Comparison of ENCODE assay signal across 10 cellular contexts in genomic region chr5:176639981-176640380, GRCh38. TPM values are rescaled to one million over a fixed set of nuclear protein-coding genes. Genes with fewer than 3 reads are reported as not detected.
A peak's percentile ranks its signal among the peaks of the same experiment; 100 is the strongest.
DNase-seq lines count a peak whose midpoint lies in the region; ATAC-seq and TF ChIP-seq lines count a peak whose summit lies in the region.
"Had no signal": no experiment of that assay in that cellular context is flagged by ENCODE, and none has a peak within 500 bp of the region (broad histone marks: within the 10 kb centered on the region; RNA-seq: fewer than 3 reads in every experiment).

No MANE protein-coding gene starts in this region.

- intact Hi-C loops in left cardiac atrium (cut with DNase I), result loop anchor here in 1 of 2 donors (10.0 kb wide), 1 partner anchor 195 kb away; the partner anchor contains the start of gene FAF2
- intact Hi-C loops in tibial artery (cut with DNase I; ENCODE audit: low total_unique reads), result loop anchor here (10.0 kb wide), 1 partner anchor 225 kb away; the partner anchor contains the start of gene CLTB

- H3K27ac ChIP-seq in tibial artery (no peak overlapping the region), WERI-Rb-1 (no peak overlapping the region)
- H3K27ac ChIP-seq: tibial nerve had no signal

- H3K9me3 ChIP-seq in tibial artery, result no peaks in the 10 kb centered on the region
- no peaks in the 10 kb centered on the region for H3K9me3 ChIP-seq in WERI-Rb-1 (ENCODE audit: severe bottlenecking)
- H3K9me3 ChIP-seq: tibial nerve had no signal

- H3K36me3 ChIP-seq in tibial artery (no peaks in the 10 kb centered on the region), WERI-Rb-1 (no peaks in the 10 kb centered on the region)
- H3K36me3 ChIP-seq: tibial nerve had no signal

- peak; percentile 40 for DNase-seq in M059J (ENCODE audit: low read depth)
- peak in 47 of 56 donors; percentile 19 to 88 (median 60) for DNase-seq in amygdala (lab: John Stamatoyannopoulos, UW)
- peak; percentile 59 for DNase-seq in left cardiac atrium
- peak; percentile 43 to 81 for DNase-seq in tibial artery
- no peak for DNase-seq in WERI-Rb-1
- no peak for DNase-seq in activated gamma-delta T cell (lab: John Stamatoyannopoulos, UW)
- DNase-seq in activated naive CD4-positive, alpha-beta T cell (lab: John Stamatoyannopoulos, UW), result no peak
- DNase-seq: naive thymus-derived CD8-positive, alpha-beta T cell; NCI-H774 had no signal

- H3K4me1 ChIP-seq in tibial artery, result peaks cover 0 to 6% (median 0%) of the 10 kb centered on the region in 4 donors
- H3K4me1 ChIP-seq: tibial nerve had no signal

- TF ChIP-seq CTCF in tibial artery (IDR thresholded peaks at IDR 0.05), result no peak
- TF ChIP-seq CTCF in WERI-Rb-1 (IDR thresholded peaks at IDR 0.05; ENCODE audit: low read depth, low read length), result no peak

- peak; percentile 72 to 91 for ATAC-seq in left cardiac atrium
- ATAC-seq: naive thymus-derived CD8-positive, alpha-beta T cell had no signal

- no peak overlapping the region for H3K4me3 ChIP-seq in tibial artery
- no peak overlapping the region for H3K4me3 ChIP-seq in WERI-Rb-1 (ENCODE audit: low read depth, low read length)
- H3K4me3 ChIP-seq: tibial nerve had no signal

- no peaks in the 10 kb centered on the region for H3K27me3 ChIP-seq in tibial artery
- no peaks in the 10 kb centered on the region for H3K27me3 ChIP-seq in WERI-Rb-1 (ENCODE audit: insufficient read depth, low read depth, severe bottlenecking)
- H3K27me3 ChIP-seq: tibial nerve had no signal

RNA-seq across cellular contexts. Expression of gene TSPAN17, which starts 7.3 kb away (rescaled TPM):
- total RNA-seq in M059J (2014; rRNA removed; shearing (Covaris generic)), result 16.6 and 27.8 TPM in 2 replicates
- total RNA-seq in left cardiac atrium, result 10 to 100 TPM; 21.2 to 25.6 TPM

RNA-seq across cellular contexts. Expression of gene EIF4E1B, which starts 9.5 kb away (rescaled TPM):
- total RNA-seq in M059J (2014; rRNA removed; shearing (Covaris generic)), result not detected in 2 replicates
- total RNA-seq in left cardiac atrium, result not detected
- total RNA-seq: naive thymus-derived CD8-positive, alpha-beta T cell; tibial nerve had no signal

RNA-seq across cellular contexts. Expression of gene SNCB, which starts 9.6 kb away (rescaled TPM):
- total RNA-seq in M059J (2014; rRNA removed; shearing (Covaris generic)), result not detected in 2 replicates
- total RNA-seq in left cardiac atrium, result 1 to 10 TPM in 1 of 2 donors, under 1 TPM in 1; 0.74 to 1.3 TPM
- total RNA-seq: naive thymus-derived CD8-positive, alpha-beta T cell; tibial nerve had no signal

RNA-seq across cellular contexts. Expression of gene GPRIN1, which starts 30.0 kb away (rescaled TPM):
- 8.4 and 12.4 TPM in 2 replicates for total RNA-seq in M059J (2014; rRNA removed; shearing (Covaris generic))
- total RNA-seq in left cardiac atrium, result under 1 TPM; 0.81 to 0.97 TPM

Comparison
In these comparisons a context has a peak if more than half of its experiments do, and no peak if none do; other contexts are left out.
1. DNase-seq: peak in M059J (single experiment), amygdala (47 of 56), left cardiac atrium (single experiment) and tibial artery (2 of 2); none in WERI-Rb-1 (single experiment), activated gamma-delta T cell (single experiment) and activated naive CD4-positive, alpha-beta T cell (0 of 4).